ENCODE assay signal across 8 cellular contexts in genomic region chr6:73129653-73130443, GRCh38.
DNase-seq lines count a peak whose midpoint lies in the region; ATAC-seq, FAIRE-seq and TF ChIP-seq lines count a peak whose summit lies in the region.

No MANE protein-coding gene starts in this region.

- no peaks in the 10 kb centered on the region for H3K79me2 ChIP-seq in endothelial cell of umbilical vein (ENCODE audit: control insufficient read depth, insufficient read depth, low read length)

- no peak overlapping the region for H3K27ac Mint-ChIP-seq in CD8-positive, alpha-beta memory T cell

- no peaks in the 10 kb centered on the region for H4K20me1 ChIP-seq in endothelial cell of umbilical vein (replicated peaks; ENCODE audit: control insufficient read depth, extremely low read depth, insufficient read depth, low read length)

- no peaks in the 10 kb centered on the region for H3K36me3 ChIP-seq in CD8-positive, alpha-beta memory T cell (ENCODE audit: insufficient read depth, low read length)
- H3K36me3 ChIP-seq in endothelial cell of umbilical vein (ENCODE audit: control insufficient read depth in 2 of 2, extremely low read depth in 1 of 2, insufficient read depth in 2 of 2, low read length in 2 of 2): no peaks in the 10 kb centered on the region

- no peak overlapping the region for H3K4me3 ChIP-seq in CD8-positive, alpha-beta memory T cell (ENCODE audit: low read length)
- no peak overlapping the region for H3K4me3 ChIP-seq in endothelial cell of umbilical vein (replicated peaks in 1 of 3; ENCODE audit: insufficient read depth in 1 of 3, low read depth in 1 of 3, low read length in 3 of 3)

- BruUV-seq in endothelial cell of umbilical vein (replicated peaks; lab: Mats Ljungman, UMichigan): no TSS peak

- H3K9me3 ChIP-seq in CD8-positive, alpha-beta memory T cell (ENCODE audit: low read length): no peaks in the 10 kb centered on the region
- H3K9me3 ChIP-seq in endothelial cell of umbilical vein (replicated peaks; ENCODE audit: control insufficient read depth, insufficient read depth, low read length): no peaks in the 10 kb centered on the region

- no peak overlapping the region for H3K4me2 ChIP-seq in endothelial cell of umbilical vein (ENCODE audit: insufficient read depth, low read length)

- no peak overlapping the region for H3K27ac ChIP-seq in CD8-positive, alpha-beta memory T cell (ENCODE audit: low read depth, low read length)
- no peak overlapping the region for H3K27ac ChIP-seq in endothelial cell of umbilical vein (ENCODE audit: insufficient read depth, low read depth, low read length)

- H3K9ac ChIP-seq in endothelial cell of umbilical vein (replicated peaks; ENCODE audit: extremely low read depth, insufficient read depth, low read length): no peak overlapping the region

- POLR2A ChIA-PET in CD8-positive, alpha-beta memory T cell (lab: Charles Lee): no interaction called here
- POLR2A ChIA-PET in endothelial cell of umbilical vein (lab: Charles Lee): no interaction called here

- peak; percentile 88 for ATAC-seq in GM19328 (IDR thresholded peaks at IDR 0.05; ENCODE audit: unreplicated experiment)
- peak; percentile 95 for ATAC-seq in HG03378 (IDR thresholded peaks at IDR 0.05; ENCODE audit: unreplicated experiment)

- DNase-seq in CD8-positive, alpha-beta memory T cell: peak; percentile 62 to 80 (median 67)
- DNase-seq in NCI-H748 treated with DMSO at 0.1 percent for 48 hours (lab: John Stamatoyannopoulos, UW) (peak; percentile 81), endothelial cell of umbilical vein (ENCODE audit: low read depth, low spot score) (peak; percentile 59), myocyte (ENCODE audit: low read depth) (peak; percentile 85)
- DNase-seq in activated CD8-positive, alpha-beta memory T cell treated with anti-CD3 and anti-CD28 coated beads for 4 hours (ENCODE audit: low read depth in 2 of 2): peak; percentile 57 to 66
- DNase-seq in stimulated activated CD8-positive, alpha-beta memory T cell treated with anti-CD3 and anti-CD28 coated beads, Interleukin-7, amount 100 ng/mL, for 1 hour (ENCODE audit: low read depth in 2 of 2): peak; percentile 60 to 70

- no peak for TF ChIP-seq POLR2A in endothelial cell of umbilical vein (IDR thresholded peaks at IDR 0.05; ENCODE audit: low read depth, low read length)

- peak overlapping the region in 4 of 7 donors; percentile 9 to 63 (median 41) for H3K4me3 Mint-ChIP-seq in CD8-positive, alpha-beta memory T cell

- no peaks in the 10 kb centered on the region for H3K9me1 ChIP-seq in endothelial cell of umbilical vein (replicated peaks; ENCODE audit: control insufficient read depth, extremely low read depth, insufficient read depth, low read length)

- no peaks in the 10 kb centered on the region for H3K4me1 ChIP-seq in CD8-positive, alpha-beta memory T cell (ENCODE audit: insufficient read depth, low read length)
- H3K4me1 ChIP-seq in endothelial cell of umbilical vein (ENCODE audit: control insufficient read depth, extremely low read depth, insufficient read depth, low read length): no peaks in the 10 kb centered on the region

- dilution Hi-C loops in endothelial cell of umbilical vein (cut with MboI; ENCODE audit: extremely low pct_ligation_motif_present, low sequenced_read_pairs): loop anchor here (10.0 kb wide), 1 partner anchor 515 kb away; no protein-coding TSS in a partner anchor

- intact Hi-C loops in endothelial cell of umbilical vein (cut with micrococcal nuclease): loop anchor here (1.0 to 2.0 kb wide), 5 partner anchors 197 to 879 kb away; no protein-coding TSS in a partner anchor

- H3K4me1 Mint-ChIP-seq in CD8-positive, alpha-beta memory T cell: peaks cover 2 to 10% (median 6%) of the 10 kb centered on the region in 3 donors

- H2AFZ ChIP-seq in endothelial cell of umbilical vein (ENCODE audit: low read depth, low read length): no peak overlapping the region

- peak; percentile 96 to 97 for TF ChIP-seq CTCF in endothelial cell of umbilical vein (IDR thresholded peaks at IDR 0.05; ENCODE audit: extremely low read depth in 1 of 2, insufficient read depth in 1 of 2, low read depth in 1 of 2, low read length in 2 of 2)

- no peaks in the 10 kb centered on the region for H3K36me3 Mint-ChIP-seq in CD8-positive, alpha-beta memory T cell

- no peaks in the 10 kb centered on the region for H3K27me3 ChIP-seq in CD8-positive, alpha-beta memory T cell (ENCODE audit: insufficient read depth, low read length, poor library complexity, severe bottlenecking)
- H3K27me3 ChIP-seq in endothelial cell of umbilical vein (ENCODE audit: control insufficient read depth in 2 of 2, insufficient read depth in 2 of 2, low read length in 2 of 2): peaks cover 2 to 23% of the 10 kb centered on the region in 2 experiments

- peak; percentile 70 for FAIRE-seq in endothelial cell of umbilical vein (lab: Jason Lieb, UNC)

- no peaks in the 10 kb centered on the region for H3K9me3 Mint-ChIP-seq in CD8-positive, alpha-beta memory T cell

- H3K27me3 Mint-ChIP-seq in CD8-positive, alpha-beta memory T cell: no peaks in the 10 kb centered on the region

- CTCF ChIA-PET in CD8-positive, alpha-beta memory T cell (lab: Charles Lee): interaction anchor here (0.7 to 9.0 kb wide), 12 partner anchors 12 to 717 kb away, joined by 3 to 90 read pairs (median 4); no protein-coding TSS in a partner anchor
- CTCF ChIA-PET in endothelial cell of umbilical vein (lab: Charles Lee): interaction anchor here (0.6 to 13.7 kb wide), 41 partner anchors 8 to 947 kb away, joined by 3 to 731 read pairs (median 4); partner anchors contain the start of gene KCNQ5

TF ChIP-seq in endothelial cell of umbilical vein, 7 proteins besides CTCF, POLR2A, EP300 and RAD21:
- TF ChIP-seq, protein P1, sequence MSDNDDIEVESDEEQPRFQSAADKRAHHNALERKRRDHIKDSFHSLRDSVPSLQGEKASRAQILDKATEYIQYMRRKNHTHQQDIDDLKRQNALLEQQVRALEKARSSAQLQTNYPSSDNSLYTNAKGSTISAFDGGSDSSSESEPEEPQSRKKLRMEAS (IDR thresholded peaks at IDR 0.05; ENCODE audit: insufficient read depth, insufficient read length): no peak
- TF ChIP-seq GATA2 (IDR thresholded peaks at IDR 0.05; ENCODE audit: insufficient read depth, insufficient read length, low read depth, low read length) (no peak), POLR2AphosphoS5 (IDR thresholded peaks at IDR 0.05; ENCODE audit: insufficient read depth, low read depth, low read length) (no peak), FOS (IDR thresholded peaks at IDR 0.05; ENCODE audit: borderline replicate concordance, insufficient read depth, low read length) (no peak), EZH2 (IDR thresholded peaks at IDR 0.05; ENCODE audit: borderline replicate concordance, low read depth, low read length, severe bottlenecking) (no peak), JUN (IDR thresholded peaks at IDR 0.05; ENCODE audit: borderline replicate concordance, insufficient read depth, insufficient read length, low read depth) (no peak), MYC (IDR thresholded peaks at IDR 0.05; ENCODE audit: low read depth, low read length) (no peak)
